In the genomic region with DNA sequence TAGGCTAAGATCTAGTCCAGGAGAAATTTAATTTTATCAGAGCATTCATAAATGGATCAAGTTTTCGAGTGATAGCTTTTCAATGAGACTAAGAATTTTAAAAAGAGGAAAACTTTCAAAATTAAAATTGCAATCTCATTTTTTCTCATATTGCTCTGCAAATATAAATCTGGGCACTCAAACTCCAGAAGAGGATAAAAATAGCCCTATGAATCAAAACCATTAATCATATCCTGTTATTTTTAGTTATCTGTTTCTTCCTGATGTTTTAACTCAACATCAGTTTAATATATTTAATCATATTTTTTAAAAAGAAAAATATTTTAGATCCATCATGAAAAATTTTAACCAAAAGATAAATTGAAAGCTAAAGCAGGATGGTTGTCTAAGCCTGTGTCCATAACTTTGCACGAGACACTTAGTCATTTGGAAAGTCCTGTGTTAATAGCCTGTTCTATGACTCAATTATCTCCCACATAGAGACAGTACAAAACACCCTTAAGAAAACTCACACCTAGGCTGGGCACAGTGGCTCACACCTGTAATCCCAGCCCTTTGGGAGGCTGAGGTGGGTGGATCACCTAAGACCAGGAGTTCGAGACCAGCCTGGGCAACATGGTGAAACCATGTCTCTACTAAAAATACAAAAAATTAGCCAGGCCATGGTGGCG, we compare ENCODE assay signal across 10 cellular contexts. TPM values are rescaled to one million over a fixed set of nuclear protein-coding genes. Genes with fewer than 3 reads are reported as not detected.
DNase-seq lines count a peak whose midpoint lies in the region; ATAC-seq and TF ChIP-seq lines count a peak whose summit lies in the region.
"Had no signal": no experiment of that assay in that cellular context is flagged by ENCODE, and none has a peak within 500 bp of the region (broad histone marks: within the 10 kb centered on the region; RNA-seq: fewer than 3 reads in every experiment).

No MANE protein-coding gene starts in this region.

- H3K27me3 ChIP-seq in RWPE2 (ENCODE audit: insufficient read depth, poor library complexity, severe bottlenecking) = no peaks in the 10 kb centered on the region

- peaks cover 12% of the 10 kb centered on the region for H3K4me1 ChIP-seq in RWPE2 (ENCODE audit: insufficient read depth, poor library complexity, severe bottlenecking)

- ATAC-seq in GM18858 (IDR thresholded peaks at IDR 0.05; ENCODE audit: unreplicated experiment) = peak; percentile 87
- ATAC-seq in HG02763 (IDR thresholded peaks at IDR 0.05; ENCODE audit: unreplicated experiment) = peak; percentile 65
- peak; percentile 98 for ATAC-seq in RWPE2 (ENCODE audit: low read depth)

- no peaks in the 10 kb centered on the region for H3K36me3 ChIP-seq in RWPE2 (ENCODE audit: low read depth)

- H3K27ac ChIP-seq in RWPE2 (ENCODE audit: poor library complexity, severe bottlenecking) = peak overlapping the region; percentile 70

- no peaks in the 10 kb centered on the region for H3K9me3 ChIP-seq in RWPE2 (ENCODE audit: severe bottlenecking)

- DNase-seq in RWPE2 (ENCODE audit: low spot score) (no peak), myocyte (ENCODE audit: low read depth) (peak; percentile 29), NCI-H2029 treated with DMSO at 0.1 percent for 48 hours (lab: John Stamatoyannopoulos, UW) (no peak), cortex of kidney (lab: John Stamatoyannopoulos, UW) (no peak), mesenteric fat pad (ENCODE audit: low spot score) (no peak), SHP77 (lab: John Stamatoyannopoulos, UW) (no peak)
- DNase-seq: effector memory CD4-positive, alpha-beta T cell; NCI-H1105 had no signal

- TF ChIP-seq CTCF in RWPE2 (IDR thresholded peaks at IDR 0.05; ENCODE audit: poor library complexity, severe bottlenecking) = no peak

- H3K4me3 ChIP-seq in RWPE2 (ENCODE audit: severe bottlenecking) = no peak overlapping the region

RNA-seq across cellular contexts. Expression of gene PRRC2C, which starts 17.1 kb away (rescaled TPM):
- total RNA-seq in myocyte (45.9 and 47.7 TPM in 2 replicates), mesenteric fat pad (139 TPM)
- 31.9 TPM for polyA plus RNA-seq in myocyte (2012)
